Comparison of ENCODE assay signal across 1 cellular context in genomic region chr10:125797999-125798662, GRCh38.
A peak's percentile ranks its signal among the peaks of the same experiment; 100 is the strongest.
TF ChIP-seq lines count a peak whose summit lies in the region.

No MANE protein-coding gene starts in this region.

TF ChIP-seq in HepG2, 621 proteins besides CTCF, POLR2A, EP300 and RAD21 (continued from another document):
- TF ChIP-seq ARID5B (CRISPR knock-in tag; IDR thresholded peaks at IDR 0.05), result peak; percentile 65
- peak; percentile 51 for TF ChIP-seq ELF3 (CRISPR knock-in tag; IDR thresholded peaks at IDR 0.05)
- peak; percentile 49; the same call in 1 of the 2 replicates for TF ChIP-seq ZFY (CRISPR knock-in tag; IDR thresholded peaks at IDR 0.05)
- TF ChIP-seq TSC22D2 (CRISPR knock-in tag; IDR thresholded peaks at IDR 0.05; ENCODE audit: borderline replicate concordance), result no peak
- 0 out of 2 replicates have a peak, but pooled peaks have one; percentile 7 for TF ChIP-seq ZNF574 (CRISPR knock-in tag; IDR thresholded peaks at IDR 0.05)
- TF ChIP-seq AHDC1 (CRISPR knock-in tag; IDR thresholded peaks at IDR 0.05; ENCODE audit: borderline replicate concordance), result peak; percentile 49; the same call in 1 of the 2 replicates
- TF ChIP-seq ETV5 (CRISPR knock-in tag; IDR thresholded peaks at IDR 0.05; ENCODE audit: borderline replicate concordance), result 0 out of 2 replicates have a peak, but pooled peaks have one; percentile 10
